In the genomic region with DNA sequence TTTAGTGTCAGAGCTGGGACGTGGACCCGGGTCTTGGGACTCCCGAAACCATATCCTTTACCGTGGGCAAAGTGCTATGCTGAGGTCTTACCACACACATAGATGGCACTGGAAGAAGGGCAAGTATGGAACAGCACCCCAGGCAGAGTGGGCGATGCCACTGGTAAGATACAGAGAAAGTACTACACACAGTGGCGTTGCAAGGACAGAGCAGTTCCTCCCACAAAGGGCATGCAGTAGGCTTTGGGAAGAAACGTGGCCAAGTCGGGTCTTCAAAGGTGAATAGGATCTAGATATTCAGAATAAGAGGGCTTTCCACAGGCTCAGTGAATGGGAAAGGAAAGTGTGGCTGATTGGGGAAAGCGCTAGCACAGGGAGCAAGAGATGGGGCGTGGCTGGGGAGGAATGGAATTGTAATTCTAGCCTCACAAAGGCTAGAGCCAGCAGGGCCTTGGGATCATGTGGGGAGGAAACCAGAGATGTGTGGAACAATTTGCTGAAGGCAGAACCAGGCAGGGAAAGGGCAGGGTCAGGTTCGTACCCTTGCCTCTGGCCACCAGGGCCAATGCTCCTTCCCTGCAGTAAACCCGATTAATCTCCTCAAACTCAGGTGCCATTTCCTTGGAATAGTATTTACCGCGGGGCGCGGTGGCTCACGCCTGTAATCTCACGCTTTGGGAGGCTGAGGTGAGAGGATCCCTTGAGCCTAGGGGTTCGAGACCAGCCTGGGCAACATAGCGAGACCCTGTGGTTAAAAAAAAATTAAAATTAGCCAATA, we compare ENCODE assay signal across 8 cellular contexts. TPM values are rescaled to one million over a fixed set of nuclear protein-coding genes. Genes with fewer than 3 reads are reported as not detected.
DNase-seq lines count a peak whose midpoint lies in the region; ATAC-seq and TF ChIP-seq lines count a peak whose summit lies in the region.

No MANE protein-coding gene starts in this region.

- peaks cover 86% of the 10 kb centered on the region for H3K4me1 Mint-ChIP-seq in activated naive CD8-positive, alpha-beta T cell treated with anti-CD3 and anti-CD28 coated beads, Interleukin-2, amount 50 U/mL, for 24 hours

- no peaks in the 10 kb centered on the region for H3K27me3 ChIP-seq in AG04450 (ENCODE audit: control insufficient read depth, insufficient read depth, low read length)

- no peaks in the 10 kb centered on the region for H3K27me3 Mint-ChIP-seq in activated naive CD8-positive, alpha-beta T cell treated with anti-CD3 and anti-CD28 coated beads, Interleukin-2, amount 50 U/mL, for 24 hours

- peak overlapping the region; percentile 99 for H3K27ac Mint-ChIP-seq in activated naive CD8-positive, alpha-beta T cell treated with anti-CD3 and anti-CD28 coated beads, Interleukin-2, amount 50 U/mL, for 24 hours

- no peak for DNase-seq in AG04450 (ENCODE audit: low read depth, low spot score)
- peak; percentile 26 for DNase-seq in HT-29 (ENCODE audit: low spot score)
- no peak for DNase-seq in activated naive CD8-positive, alpha-beta T cell treated with anti-CD3 and anti-CD28 coated beads, Interleukin-2, amount 50 U/mL, for 24 hours
- DNase-seq in KBM-7, result no peak
- no peak for DNase-seq in stimulated activated CD4-positive, alpha-beta T cell treated with anti-CD3 and anti-CD28 coated beads, Interleukin-2, amount 100 ng/mL, for 48 hours

- H3K4me3 ChIP-seq in AG04450 (ENCODE audit: low read depth, low read length) (peak overlapping the region; percentile 10; the same call in 1 of the 2 replicates), iPS-11a (ENCODE audit: low read depth, low read length) (peak overlapping the region; percentile 8), skin epidermis (peak overlapping the region in 6 of 7 experiments; percentile 36 to 49 (median 46))

- CTCF ChIA-PET in AG04450 (lab: Charles Lee), result interaction anchor here (0.5 to 0.6 kb wide), 2 partner anchors 11 to 1391 kb away, joined by 3 read pairs; no protein-coding TSS in a partner anchor

- H3K4me3 Mint-ChIP-seq in activated naive CD8-positive, alpha-beta T cell treated with anti-CD3 and anti-CD28 coated beads, Interleukin-2, amount 50 U/mL, for 24 hours, result peak overlapping the region; percentile 94

- H3K36me3 Mint-ChIP-seq in activated naive CD8-positive, alpha-beta T cell treated with anti-CD3 and anti-CD28 coated beads, Interleukin-2, amount 50 U/mL, for 24 hours (ENCODE audit: low read depth), result peaks cover 6% of the 10 kb centered on the region

- no peaks in the 10 kb centered on the region for H3K9me3 ChIP-seq in AG04450 (ENCODE audit: control insufficient read depth, insufficient read depth, low read length)

- H3K27ac ChIP-seq in AG04450 (ENCODE audit: low read depth, low read length) (peak overlapping the region; percentile 95), skin epidermis (peak overlapping the region in 20 of 21 experiments; percentile 89 to 100 (median 99))

- H3K9me3 Mint-ChIP-seq in activated naive CD8-positive, alpha-beta T cell treated with anti-CD3 and anti-CD28 coated beads, Interleukin-2, amount 50 U/mL, for 24 hours, result no peaks in the 10 kb centered on the region

- no peak for ATAC-seq in activated naive CD8-positive, alpha-beta T cell treated with anti-CD3 and anti-CD28 coated beads, Interleukin-2, amount 50 U/mL, for 24 hours
- ATAC-seq in HG02571 (IDR thresholded peaks at IDR 0.05; ENCODE audit: unreplicated experiment), result no peak

- TF ChIP-seq CTCF in AG04450 (IDR thresholded peaks at IDR 0.05; ENCODE audit: low read depth, low read length), result no peak

- in situ Hi-C loops in KBM-7 (cut with MboI; ENCODE audit: low pct_unique_long_range_greater_than_20kb, low sequenced_read_pairs), result no loop called here

- POLR2A ChIA-PET in AG04450 (lab: Yijun Ruan, JAX), result interaction anchor here (0.6 to 2.6 kb wide), 13 partner anchors 10 to 279 kb away, joined by 3 to 29 read pairs (median 7); a partner anchor contains a TSS

RNA-seq across cellular contexts. Expression of a gene that starts 36.0 kb away (rescaled TPM):
- 63.8 and 91.3 TPM in 2 replicates for polyA plus RNA-seq in AG04450 (2011; rRNA removed)
- polyA minus RNA-seq in AG04450 (2011; rRNA and poly(A)+ RNA removed), result 65.2 and 76.3 TPM in 2 replicates
- 47.6 and 52.6 TPM in 2 replicates for total RNA-seq in HT-29 (2014; rRNA removed; shearing (Covaris generic))
